In genomic region chr1:232655746-232656085, GRCh38 we compare ENCODE assay signal across 13 cellular contexts. TPM values are rescaled to one million over a fixed set of nuclear protein-coding genes. Genes with fewer than 3 reads are reported as not detected.
A peak's percentile ranks its signal among the peaks of the same experiment; 100 is the strongest.
DNase-seq lines count a peak whose midpoint lies in the region; ATAC-seq and TF ChIP-seq lines count a peak whose summit lies in the region.
"Had no signal": no experiment of that assay in that cellular context is flagged by ENCODE, and none has a peak within 500 bp of the region (broad histone marks: within the 10 kb centered on the region; RNA-seq: fewer than 3 reads in every experiment).

No MANE protein-coding gene starts in this region.

- no peaks in the 10 kb centered on the region for H4K20me1 ChIP-seq in PC-9 (ENCODE audit: insufficient read depth)
- H4K20me1 ChIP-seq in smooth muscle cell (ENCODE audit: low read depth) = no peaks in the 10 kb centered on the region

- H3K27me3 ChIP-seq in PC-9 (ENCODE audit: insufficient read depth, low read depth) = no peaks in the 10 kb centered on the region
- no peaks in the 10 kb centered on the region for H3K27me3 ChIP-seq in smooth muscle cell (ENCODE audit: low read depth)

- BruUV-seq in PC-9 (replicated peaks; lab: Mats Ljungman, UMichigan) = no TSS peak

- intact Hi-C loops in PC-9 (cut with micrococcal nuclease; ENCODE audit: unreplicated experiment) = no loop called here

- CTCF ChIA-PET in PC-9 (lab: Charles Lee) = no interaction called here

- H3F3A ChIP-seq in PC-9 (ENCODE audit: insufficient read depth, low read depth) = no peaks in the 10 kb centered on the region
- H3F3A ChIP-seq in smooth muscle cell (ENCODE audit: low read depth) = no peaks in the 10 kb centered on the region

- no peak overlapping the region for H3K27ac ChIP-seq in PC-9
- H3K27ac ChIP-seq in smooth muscle cell (ENCODE audit: low read depth) = peak overlapping the region; percentile 44
- H3K27ac ChIP-seq: RWPE1 had no signal

- no peaks in the 10 kb centered on the region for H3K9me2 ChIP-seq in PC-9 (ENCODE audit: insufficient read depth)

- TF ChIP-seq CTCF in PC-9 (conservative IDR thresholded peaks at IDR 0.05) (no peak), smooth muscle cell (IDR thresholded peaks at IDR 0.05; ENCODE audit: borderline replicate concordance, insufficient read depth, poor library complexity, severe bottlenecking) (no peak)

- H3K4me1 ChIP-seq in PC-9 (replicated peaks; ENCODE audit: insufficient read depth) (peaks cover 6% of the 10 kb centered on the region; the same call in 1 of the 2 replicates), smooth muscle cell (ENCODE audit: low read depth) (no peaks in the 10 kb centered on the region)

- POLR2A ChIA-PET in PC-9 (lab: Charles Lee; ENCODE audit: unreplicated experiment) = no interaction called here

- WGBS in smooth muscle cell (ENCODE audit: low lambda C conversion rate) = 80% methylated on average over 4 of the region's 4 CpGs

- ATAC-seq in HG03378 (IDR thresholded peaks at IDR 0.05; ENCODE audit: unreplicated experiment) = peak; percentile 3
- ATAC-seq in HG02798 (IDR thresholded peaks at IDR 0.05; ENCODE audit: poor library complexity, unreplicated experiment) = no peak

- peak overlapping the region; percentile 42; the same call in 1 of the 2 replicates for H3K4me2 ChIP-seq in PC-9
- H3K4me2 ChIP-seq in smooth muscle cell = no peak overlapping the region

- H3K9me3 ChIP-seq in PC-9 (ENCODE audit: insufficient read depth, low read depth) (no peaks in the 10 kb centered on the region), smooth muscle cell (replicated peaks; ENCODE audit: low read depth) (no peaks in the 10 kb centered on the region)
- H3K9me3 ChIP-seq: Caco-2 had no signal

- H3K9ac ChIP-seq in smooth muscle cell (ENCODE audit: low read depth) = no peak overlapping the region

- H3K36me3 ChIP-seq in PC-9 (ENCODE audit: low read depth) = no peaks in the 10 kb centered on the region
- no peaks in the 10 kb centered on the region for H3K36me3 ChIP-seq in smooth muscle cell (ENCODE audit: low read depth)

- no peak overlapping the region for H3K4me3 ChIP-seq in PC-9
- no peak overlapping the region for H3K4me3 ChIP-seq in smooth muscle cell

- H3K79me2 ChIP-seq in PC-9 (ENCODE audit: low read depth) (no peaks in the 10 kb centered on the region), smooth muscle cell (ENCODE audit: low read depth) (no peaks in the 10 kb centered on the region)

- H2AFZ ChIP-seq in PC-9 (0 out of 2 replicates have a peak overlapping the region, but pooled peaks have one; percentile 18), smooth muscle cell (ENCODE audit: low read depth) (no peak overlapping the region)

- DNase-seq in SKM-1 (lab: John Stamatoyannopoulos, UW; ENCODE audit: unreplicated experiment) (peak; percentile 65), SKM-1 treated with dmso at 0.1 percent for 144 hours (lab: John Stamatoyannopoulos, UW; ENCODE audit: unreplicated experiment) (no peak), PC-9 (no peak), smooth muscle cell (lab: John Stamatoyannopoulos, UW; ENCODE audit: unreplicated experiment) (no peak), NCI-H146 treated with DMSO at 0.1 percent for 48 hours (lab: John Stamatoyannopoulos, UW; ENCODE audit: unreplicated experiment) (no peak)
- no peak for DNase-seq in stimulated activated CD4-positive, alpha-beta T cell treated with anti-CD3 and anti-CD28 coated beads, Interleukin-12 subunit alpha, Interleukin-12 subunit beta, amount 100 ng/mL, for 4 hours
- DNase-seq: CD4-positive, alpha-beta T cell; GOT3; NK-92 treated with Interleukin-12 subunit alpha and Interleukin-12 subunit beta, amount 100 ng/mL, for 24 hours had no signal

RNA-seq across cellular contexts. Expression of gene SIPA1L2, which starts 25.8 kb away (rescaled TPM):
- total RNA-seq in PC-9 (2021) = not detected in 2 replicates
- total RNA-seq in smooth muscle cell = 37.0 and 37.2 TPM in 2 replicates
- polyA plus RNA-seq in smooth muscle cell = 14.9 and 18.9 TPM in 2 replicates

Comparison
In these comparisons a context has a peak if more than half of its experiments do, and no peak if none do; other contexts are left out.
1. RNA of gene SIPA1L2, which starts 25.8 kb away (total RNA-seq): 37.0 to 37.2 TPM in smooth muscle cell; not detected in PC-9; every median in the first group is over 10 times any median in the second.